Comparison of ENCODE assay signal across 9 cellular contexts in genomic region chr5:77168884-77169254, GRCh38. TPM values are rescaled to one million over a fixed set of nuclear protein-coding genes. Genes with fewer than 3 reads are reported as not detected.
DNase-seq lines count a peak whose midpoint lies in the region; ATAC-seq and TF ChIP-seq lines count a peak whose summit lies in the region.
"Had no signal": no experiment of that assay in that cellular context is flagged by ENCODE, and none has a peak within 500 bp of the region (broad histone marks: within the 10 kb centered on the region; RNA-seq: fewer than 3 reads in every experiment).

No MANE protein-coding gene starts in this region.

- peaks cover 3% of the 10 kb centered on the region for H3K36me3 Mint-ChIP-seq in osteocyte (ENCODE audit: unreplicated experiment)
- no peaks in the 10 kb centered on the region for H3K36me3 Mint-ChIP-seq in activated CD4-positive, alpha-beta memory T cell treated with anti-CD3 and anti-CD28 coated beads, Interleukin-2, amount 10 ng/mL, durations not matched to agents 7 days and 5 days (ENCODE audit: low read depth)

- H3K27ac ChIP-seq in caudate nucleus (ENCODE audit: low read depth, low read length), result peak overlapping the region; percentile 79

- peak; percentile 22 for DNase-seq in Caki2 (ENCODE audit: low read depth)
- peak; percentile 63 for DNase-seq in M059J (ENCODE audit: low read depth)
- no peak for DNase-seq in caudate nucleus (lab: John Stamatoyannopoulos, UW)
- DNase-seq in osteocyte (ENCODE audit: extremely low spot score, unreplicated experiment), result no peak
- no peak for DNase-seq in NCI-H2196 treated with DMSO at 0.1 percent for 48 hours (lab: John Stamatoyannopoulos, UW; ENCODE audit: unreplicated experiment)
- DNase-seq in AML-193 (lab: John Stamatoyannopoulos, UW), result no peak
- DNase-seq in activated CD4-positive, alpha-beta memory T cell treated with anti-CD3 and anti-CD28 coated beads, Interleukin-2, amount 10 ng/mL, durations not matched to agents 7 days and 5 days, result no peak
- DNase-seq: NCI-H526 treated with DMSO at 0.1 percent for 48 hours had no signal

- in situ Hi-C loops in Caki2 (cut with HindIII; ENCODE audit: low pct_unique_long_range_greater_than_20kb, low sequenced_read_pairs), result no loop called here

- H3K4me3 Mint-ChIP-seq in osteocyte (ENCODE audit: unreplicated experiment), result no peak overlapping the region
- no peak overlapping the region for H3K4me3 Mint-ChIP-seq in activated CD4-positive, alpha-beta memory T cell treated with anti-CD3 and anti-CD28 coated beads, Interleukin-2, amount 10 ng/mL, durations not matched to agents 7 days and 5 days

- H3K27ac Mint-ChIP-seq in osteocyte (ENCODE audit: unreplicated experiment), result peak overlapping the region; percentile 89
- no peak overlapping the region for H3K27ac Mint-ChIP-seq in activated CD4-positive, alpha-beta memory T cell treated with anti-CD3 and anti-CD28 coated beads, Interleukin-2, amount 10 ng/mL, durations not matched to agents 7 days and 5 days

- no peak for ATAC-seq in GM21576 (IDR thresholded peaks at IDR 0.05; ENCODE audit: unreplicated experiment)

- no peak for TF ChIP-seq CTCF in osteocyte (IDR thresholded peaks at IDR 0.05)

- peaks cover 43% of the 10 kb centered on the region for H3K4me1 Mint-ChIP-seq in osteocyte (ENCODE audit: unreplicated experiment)
- H3K4me1 Mint-ChIP-seq in activated CD4-positive, alpha-beta memory T cell treated with anti-CD3 and anti-CD28 coated beads, Interleukin-2, amount 10 ng/mL, durations not matched to agents 7 days and 5 days, result no peaks in the 10 kb centered on the region

- no peaks in the 10 kb centered on the region for H3K27me3 Mint-ChIP-seq in osteocyte (ENCODE audit: unreplicated experiment)
- peaks cover 12% of the 10 kb centered on the region for H3K27me3 Mint-ChIP-seq in activated CD4-positive, alpha-beta memory T cell treated with anti-CD3 and anti-CD28 coated beads, Interleukin-2, amount 10 ng/mL, durations not matched to agents 7 days and 5 days

- CTCF ChIA-PET in activated CD4-positive, alpha-beta memory T cell treated with anti-CD3 and anti-CD28 coated beads, Interleukin-2, amount 10 ng/mL, durations not matched to agents 7 days and 5 days (lab: Charles Lee), result no interaction called here

- no peaks in the 10 kb centered on the region for H3K9me3 Mint-ChIP-seq in osteocyte (ENCODE audit: unreplicated experiment)
- H3K9me3 Mint-ChIP-seq in activated CD4-positive, alpha-beta memory T cell treated with anti-CD3 and anti-CD28 coated beads, Interleukin-2, amount 10 ng/mL, durations not matched to agents 7 days and 5 days, result no peaks in the 10 kb centered on the region

- POLR2A ChIA-PET in activated CD4-positive, alpha-beta memory T cell treated with anti-CD3 and anti-CD28 coated beads, Interleukin-2, amount 10 ng/mL, durations not matched to agents 7 days and 5 days (lab: Charles Lee), result no interaction called here

RNA-seq across cellular contexts. Expression of gene PDE8B, which starts 41.6 kb away (rescaled TPM):
- total RNA-seq in Caki2 (2014; rRNA removed; shearing (Covaris generic); ENCODE audit: low replicate concordance), result not detected in 2 replicates
- total RNA-seq in M059J (2014; rRNA removed; shearing (Covaris generic)), result 0.07 and 0.39 TPM in 2 replicates
- total RNA-seq in osteocyte, result 2.0 and 2.5 TPM in 2 replicates
- under 1 TPM in 1 of 2 experiments, not detected in 1; 0.05 TPM for total RNA-seq in activated CD4-positive, alpha-beta memory T cell treated with anti-CD3 and anti-CD28 coated beads, Interleukin-2, amount 10 ng/mL, durations not matched to agents 7 days and 5 days

Comparison
In these comparisons a context has a peak if more than half of its experiments do, and no peak if none do; other contexts are left out.
1. DNase-seq: peak in Caki2 (single experiment) and M059J (single experiment); none in caudate nucleus (0 of 61), osteocyte (single experiment), NCI-H2196 treated with DMSO at 0.1 percent for 48 hours (single experiment), AML-193 (0 of 2) and activated CD4-positive, alpha-beta memory T cell treated with anti-CD3 and anti-CD28 coated beads, Interleukin-2, amount 10 ng/mL, durations not matched to agents 7 days and 5 days (single experiment).